ENCODE assay signal across 8 cellular contexts in the genomic region with DNA sequence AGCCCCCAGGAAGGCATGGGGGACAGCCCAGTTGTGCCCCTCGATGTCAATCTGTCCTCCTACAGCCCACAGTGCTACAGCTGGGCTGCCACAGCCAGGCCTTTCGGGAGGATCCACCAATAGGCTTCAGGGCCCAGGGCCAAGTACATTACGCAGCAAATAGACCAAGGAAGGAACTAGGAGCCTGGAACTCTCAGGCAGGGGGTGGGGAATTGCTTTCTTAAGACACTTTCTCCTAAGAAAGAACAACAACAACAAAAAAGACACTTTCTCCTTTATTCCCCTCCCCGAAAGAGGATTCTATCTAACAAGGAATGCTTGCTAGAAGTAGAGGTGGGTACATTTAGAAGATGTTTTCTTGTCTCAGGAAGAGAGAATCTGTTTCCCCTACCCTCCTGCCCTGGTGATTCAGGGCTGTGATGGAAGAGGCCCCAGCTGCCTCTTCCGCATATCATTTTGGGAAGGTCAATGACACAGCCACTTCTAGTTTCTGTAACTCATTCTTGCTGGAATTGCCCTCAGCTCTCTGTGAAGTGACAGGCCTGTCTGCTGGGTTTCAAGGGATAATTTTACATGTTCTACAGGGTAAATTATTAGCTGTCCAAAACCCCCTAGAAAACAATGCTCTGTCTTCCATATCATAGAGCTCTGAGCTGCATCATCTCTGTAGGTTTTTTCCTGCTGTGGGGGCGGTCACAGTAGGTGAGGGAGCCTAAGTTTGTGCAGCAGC. TPM values are rescaled to one million over a fixed set of nuclear protein-coding genes. Genes with fewer than 3 reads are reported as not detected.
A peak's percentile ranks its signal among the peaks of the same experiment; 100 is the strongest.
DNase-seq lines count a peak whose midpoint lies in the region; ATAC-seq, FAIRE-seq and TF ChIP-seq lines count a peak whose summit lies in the region.

No MANE protein-coding gene starts in this region.

- DNase-seq in Caco-2, result no peak
- DNase-seq in SJCRH30, result peak; percentile 59 to 68
- peak; percentile 66 for DNase-seq in endodermal cell
- DNase-seq in iPS-NIHi7 (ENCODE audit: extremely low spot score), result no peak
- DNase-seq in HTR-8/SVneo (ENCODE audit: insufficient read length, low spot score), result no peak

- no peak overlapping the region for H3K4me3 ChIP-seq in Caco-2 (ENCODE audit: low read depth, low read length)
- no peak overlapping the region for H3K4me3 ChIP-seq in SJCRH30
- no peak overlapping the region for H3K4me3 ChIP-seq in endodermal cell (ENCODE audit: low read length)
- H3K4me3 ChIP-seq in muscle layer of duodenum (ENCODE audit: low read depth in 1 of 2, low read length in 2 of 2), result peak overlapping the region; percentile 33 to 50

- no peak overlapping the region for H3K9ac ChIP-seq in endodermal cell (ENCODE audit: extremely low read depth, low read length, poor library complexity, severe bottlenecking)

- ATAC-seq in GM21786 (IDR thresholded peaks at IDR 0.05; ENCODE audit: unreplicated experiment) (peak; percentile 23), HG02938 (IDR thresholded peaks at IDR 0.05; ENCODE audit: unreplicated experiment) (no peak)

- H3K36me3 ChIP-seq in Caco-2 (ENCODE audit: control insufficient read depth, insufficient read depth, low read length), result no peaks in the 10 kb centered on the region
- no peaks in the 10 kb centered on the region for H3K36me3 ChIP-seq in SJCRH30
- no peaks in the 10 kb centered on the region for H3K36me3 ChIP-seq in endodermal cell (ENCODE audit: control insufficient read depth, insufficient read depth, low read length)
- peaks cover 0 to 60% of the 10 kb centered on the region in 2 donors for H3K36me3 ChIP-seq in muscle layer of duodenum (ENCODE audit: control insufficient read depth in 1 of 2, insufficient read depth in 2 of 2, low read length in 2 of 2)

- H3K4me1 ChIP-seq in Caco-2 (peaks cover 80% of the 10 kb centered on the region), SJCRH30 (peaks cover 60% of the 10 kb centered on the region), endodermal cell (ENCODE audit: control insufficient read depth, insufficient read depth, low read length) (peaks cover 39% of the 10 kb centered on the region), muscle layer of duodenum (ENCODE audit: control insufficient read depth in 1 of 2, insufficient read depth in 2 of 2, low read length in 2 of 2) (peaks cover 53 to 62% of the 10 kb centered on the region in 2 donors)

- H3K9me3 ChIP-seq in Caco-2 (no peaks in the 10 kb centered on the region), SJCRH30 (replicated peaks) (no peaks in the 10 kb centered on the region), endodermal cell (ENCODE audit: control insufficient read depth, low read length) (no peaks in the 10 kb centered on the region), muscle layer of duodenum (ENCODE audit: control insufficient read depth in 1 of 2, low read length in 2 of 2) (no peaks in the 10 kb centered on the region)

- TF ChIP-seq CTCF in Caco-2 (IDR thresholded peaks at IDR 0.05; ENCODE audit: insufficient read depth in 1 of 2, low read depth in 1 of 2, low read length in 1 of 2, severe bottlenecking in 1 of 2, unreplicated experiment in 1 of 2) (no peak), endodermal cell (conservative IDR thresholded peaks at IDR 0.05) (no peak)

- peaks cover 71% of the 10 kb centered on the region for H3K4me1 Mint-ChIP-seq in Caco-2 (ENCODE audit: low read depth, unreplicated experiment)
- peaks cover 74% of the 10 kb centered on the region for H3K4me1 Mint-ChIP-seq in endodermal cell

- H3K27ac ChIP-seq in SJCRH30, result peak overlapping the region; percentile 90
- H3K27ac ChIP-seq in endodermal cell (ENCODE audit: low read depth, low read length), result peak overlapping the region; percentile 27
- H3K27ac ChIP-seq in muscle layer of duodenum (ENCODE audit: low read length), result peak overlapping the region; percentile 98

- intact Hi-C loops in Caco-2 (cut with micrococcal nuclease; ENCODE audit: unreplicated experiment), result no loop called here

- POLR2A ChIA-PET in Caco-2 (lab: Charles Lee), result interaction anchor here (1.0 to 8.1 kb wide), 6 partner anchors 10 to 73 kb away, joined by 3 to 377 read pairs (median 8); a partner anchor contains a TSS

- H3K27ac Mint-ChIP-seq in Caco-2 (ENCODE audit: unreplicated experiment) (peak overlapping the region; percentile 100), endodermal cell (peak overlapping the region; percentile 93)

- H3K9me3 Mint-ChIP-seq in Caco-2 (ENCODE audit: unreplicated experiment) (no peaks in the 10 kb centered on the region), endodermal cell (no peaks in the 10 kb centered on the region)

- BruUV-seq in Caco-2 (replicated peaks; lab: Mats Ljungman, UMichigan), result no TSS peak

- CTCF ChIA-PET in Caco-2 (lab: Charles Lee), result interaction anchor here (0.6 to 2.0 kb wide), 3 partner anchors 14 to 24 kb away, joined by 3 to 15 read pairs (median 4); no protein-coding TSS in a partner anchor

- H3K27me3 Mint-ChIP-seq in Caco-2 (ENCODE audit: insufficient read depth, unreplicated experiment) (no peaks in the 10 kb centered on the region), endodermal cell (ENCODE audit: insufficient read depth) (no peaks in the 10 kb centered on the region)

- 71 to 81% methylated on average over 1 to 5 of the region's 6 CpGs for WGBS in endodermal cell (ENCODE audit: insufficient coverage in 1 of 2, insufficient read length in 1 of 2), 2 experiments

- no peak overlapping the region for H3K4me3 Mint-ChIP-seq in Caco-2 (ENCODE audit: unreplicated experiment)
- H3K4me3 Mint-ChIP-seq in endodermal cell, result no peak overlapping the region

- FAIRE-seq in HTR-8/SVneo (lab: Jason Lieb, UNC), result no peak

- H3K36me3 Mint-ChIP-seq in Caco-2 (ENCODE audit: insufficient read depth, unreplicated experiment) (peaks cover 26% of the 10 kb centered on the region), endodermal cell (ENCODE audit: low read depth) (no peaks in the 10 kb centered on the region)

- H3K27me3 ChIP-seq in Caco-2 (replicated peaks; ENCODE audit: control insufficient read depth, insufficient read depth, low read length) (no peaks in the 10 kb centered on the region), SJCRH30 (no peaks in the 10 kb centered on the region), endodermal cell (ENCODE audit: control insufficient read depth, insufficient read depth, low read length, poor library complexity, severe bottlenecking) (no peaks in the 10 kb centered on the region), muscle layer of duodenum (ENCODE audit: low read depth, low read length) (no peaks in the 10 kb centered on the region)

RNA-seq across cellular contexts. Expression of a gene that starts 6.0 kb away (rescaled TPM):
- total RNA-seq in Caco-2 (2022), result 4,797 and 4,914 TPM in 2 replicates
- 496 and 686 TPM in 2 replicates for total RNA-seq in SJCRH30 (2014; rRNA removed; shearing (Covaris generic))
- total RNA-seq in endodermal cell, result 1,000 to 10,000 TPM; 5,233 to 6,894 TPM
- polyA plus RNA-seq in endodermal cell (2013, experiment 1 of 2), result 1,429 TPM
- polyA plus RNA-seq in endodermal cell (2013, experiment 2 of 2), result 1,867 TPM

RNA-seq across cellular contexts. Expression of a gene that starts 32.1 kb away (rescaled TPM):
- 123 and 124 TPM in 2 replicates for total RNA-seq in Caco-2 (2022)
- total RNA-seq in SJCRH30 (2014; rRNA removed; shearing (Covaris generic)), result 39.1 and 41.8 TPM in 2 replicates
- total RNA-seq in endodermal cell, result 10 to 100 TPM; 62.9 to 67.4 TPM
- 54.0 TPM for polyA plus RNA-seq in endodermal cell (2013, experiment 1 of 2)
- 51.0 TPM for polyA plus RNA-seq in endodermal cell (2013, experiment 2 of 2)

Comparison
In these comparisons a context has a peak if more than half of its experiments do, and no peak if none do; other contexts are left out.
1. DNase-seq: peak in SJCRH30 (2 of 2) and endodermal cell (single experiment); none in Caco-2 (0 of 2), iPS-NIHi7 (single experiment) and HTR-8/SVneo (single experiment).
2. H3K4me3 ChIP-seq: peak in muscle layer of duodenum (2 of 2); none in Caco-2 (single experiment), SJCRH30 (single experiment) and endodermal cell (single experiment).
3. H3K27ac ChIP-seq: peak in every context shown above with its lines; median percentile 98 in muscle layer of duodenum; 90 in SJCRH30; 27 in endodermal cell.